Comparison of ENCODE assay signal across 8 cellular contexts in the genomic region with DNA sequence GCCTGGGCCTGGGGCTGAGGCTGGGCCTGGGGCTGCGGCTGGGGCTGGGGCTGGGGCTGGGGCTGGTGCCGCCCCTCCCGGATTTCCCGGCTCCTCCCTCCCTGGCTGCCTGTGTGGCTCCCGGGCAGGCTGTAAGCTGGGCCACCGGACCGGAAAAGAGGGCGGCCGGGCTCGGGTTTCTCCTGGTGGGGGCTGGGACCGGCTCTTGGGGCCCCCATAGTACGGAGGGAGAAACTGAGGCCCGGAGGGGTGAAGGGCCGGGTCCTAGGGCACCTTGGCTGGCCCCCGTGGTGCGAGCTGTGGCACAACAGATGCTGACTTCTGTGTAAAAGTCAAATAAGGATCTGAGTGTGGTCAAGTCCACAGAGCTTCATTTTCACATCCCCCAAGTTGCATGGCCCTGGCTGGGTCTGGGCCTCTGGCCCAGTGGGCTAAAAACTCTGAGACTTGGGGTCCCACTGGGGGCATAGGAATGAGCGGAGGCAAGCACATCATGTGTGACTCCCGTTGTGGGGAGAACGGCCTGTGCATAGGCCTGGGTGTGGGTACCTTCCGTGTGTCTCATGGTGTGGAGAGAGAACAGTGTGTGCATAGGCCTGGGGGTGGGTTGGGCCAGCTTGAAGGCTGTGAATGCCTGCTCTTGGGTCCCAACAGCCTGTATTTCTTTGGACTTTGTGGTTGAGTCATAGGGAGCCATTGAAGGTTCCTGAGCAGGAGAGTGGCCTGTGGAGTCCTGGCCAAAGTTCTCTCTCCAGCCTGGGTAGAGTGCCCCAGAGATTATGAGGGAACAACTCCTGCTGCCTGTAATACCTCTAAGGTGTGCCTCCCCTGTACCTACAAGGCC.
DNase-seq lines count a peak whose midpoint lies in the region; TF ChIP-seq lines count a peak whose summit lies in the region.

No MANE protein-coding gene starts in this region.

- H3K4me1 ChIP-seq in Peyer's patch (peaks cover 0 to 43% (median 7%) of the 10 kb centered on the region in 4 donors), right atrium auricular region (peaks cover 0 to 63% of the 10 kb centered on the region in 2 donors)

- H3K36me3 ChIP-seq in Peyer's patch (no peaks in the 10 kb centered on the region), right atrium auricular region (no peaks in the 10 kb centered on the region)

- TF ChIP-seq POLR2A in Peyer's patch (IDR thresholded peaks at IDR 0.05): no peak

- no peaks in the 10 kb centered on the region for H3K9me3 ChIP-seq in Peyer's patch
- no peaks in the 10 kb centered on the region for H3K9me3 ChIP-seq in right atrium auricular region

- DNase-seq in GM13977 (ENCODE audit: low spot score) (peak; percentile 86), Peyer's patch (no peak), right atrium auricular region (ENCODE audit: low spot score) (no peak), retina (no peak), NCI-H1436 treated with DMSO at 0.1 percent for 48 hours (lab: John Stamatoyannopoulos, UW) (no peak), T-helper 9 cell (no peak)
- no peak for DNase-seq in activated naive CD4-positive, alpha-beta T cell treated with Interleukin-2 at 50 U/mL for 16 hours

- in situ Hi-C loops in GM13977 (cut with MboI; ENCODE audit: low pct_unique_long_range_greater_than_20kb, low sequenced_read_pairs, unreplicated experiment): no loop called here

- H3K27me3 ChIP-seq in Peyer's patch (no peaks in the 10 kb centered on the region), right atrium auricular region (no peaks in the 10 kb centered on the region)

- TF ChIP-seq CTCF in GM13977 (IDR thresholded peaks at IDR 0.05; ENCODE audit: extremely low read depth, insufficient read depth, missing control alignments) (no peak), Peyer's patch (IDR thresholded peaks at IDR 0.05) (no peak), right atrium auricular region (IDR thresholded peaks at IDR 0.05) (no peak)

- peak overlapping the region in 3 of 4 donors; percentile 22 to 47 (median 38) for H3K4me3 ChIP-seq in Peyer's patch
- H3K4me3 ChIP-seq in right atrium auricular region: peak overlapping the region; percentile 21 to 49
- H3K4me3 ChIP-seq in skin epidermis: peak overlapping the region; percentile 13 to 44 (median 26)

- H3K27ac ChIP-seq in Peyer's patch (peak overlapping the region; percentile 12 to 79 (median 65)), right atrium auricular region (no peak overlapping the region), skin epidermis (peak overlapping the region in 9 of 21 experiments; percentile 7 to 67 (median 44))

Comparison
In these comparisons a context has a peak if more than half of its experiments do, and no peak if none do; other contexts are left out.
1. H3K27ac ChIP-seq: peak in Peyer's patch (4 of 4); none in right atrium auricular region (0 of 2).
2. Peak in every context shown above with its lines, with median percentiles within 50 percentile points of each other: H3K4me3 ChIP-seq.